25 cellular contexts compared by ENCODE assay signal in genomic region chr7:41131956-41132355, GRCh38.
"Had no signal": no experiment of that assay in that cellular context is flagged by ENCODE, and none has a peak within 500 bp of the region (broad histone marks: within the 10 kb centered on the region; RNA-seq: fewer than 3 reads in every experiment).

No MANE protein-coding gene starts in this region.

- ATAC-seq: effector memory CD8-positive, alpha-beta T cell; left lobe of liver; naive thymus-derived CD4-positive, alpha-beta T cell; sciatic nerve; stimulated activated naive CD8-positive, alpha-beta T cell treated with anti-CD3 and anti-CD28 coated beads, Interleukin-15, amount 100 ng/mL, for 72 hours; upper lobe of right lung had no signal

- H3K9me3 ChIP-seq: esophagus squamous epithelium, prostate gland, right atrium auricular region, suprapubic skin, transverse colon, upper lobe of right lung, uterus had no signal

- H3K4me3 ChIP-seq: esophagus squamous epithelium, neural progenitor cell, prostate gland, right atrium auricular region, smooth muscle cell, suprapubic skin, transverse colon, upper lobe of right lung, uterus had no signal

- H2AFZ ChIP-seq: neural progenitor cell had no signal

- DNase-seq: cortex of kidney; effector memory CD8-positive, alpha-beta T cell; erythroblast; esophagus squamous epithelium; foreskin melanocyte; head of caudate nucleus; mesenchymal stem cell; midbrain; naive thymus-derived CD4-positive, alpha-beta T cell; stimulated activated CD4-positive, alpha-beta T cell treated with anti-CD3 and anti-CD28 coated beads, Interleukin-12 subunit alpha, Interleukin-12 subunit beta, amount 100 ng/mL, for 4 hours; stimulated activated CD4-positive, alpha-beta T cell treated with anti-CD3 and anti-CD28 coated beads, Interleukin-1b, Interleukin-23, amount 100 ng/mL, for 48 hours; stimulated activated CD4-positive, alpha-beta T cell treated with anti-CD3 and anti-CD28 coated beads, Interleukin-4, amount 100 ng/mL, for 1 hour; stimulated activated CD8-positive, alpha-beta memory T cell treated with anti-CD3 and anti-CD28 coated beads, Interleukin-4, amount 100 ng/mL, for 48 hours; stimulated activated naive CD4-positive, alpha-beta T cell; stimulated activated naive CD8-positive, alpha-beta T cell treated with anti-CD3 and anti-CD28 coated beads, Interleukin-15, amount 100 ng/mL, for 72 hours; transverse colon; upper lobe of right lung; uterus had no signal

- H3K27me3 ChIP-seq: esophagus squamous epithelium, neural progenitor cell, right atrium auricular region, suprapubic skin, transverse colon, upper lobe of right lung, uterus had no signal

- H3K36me3 ChIP-seq: esophagus squamous epithelium, neural progenitor cell, prostate gland, right atrium auricular region, suprapubic skin, transverse colon, upper lobe of right lung, uterus had no signal

- H3K27ac ChIP-seq: esophagus squamous epithelium, neural progenitor cell, prostate gland, right atrium auricular region, suprapubic skin, transverse colon, upper lobe of right lung, uterus had no signal

- H3K4me2 ChIP-seq: neural progenitor cell, smooth muscle cell had no signal

- H3K9ac ChIP-seq: neural progenitor cell had no signal
